In genomic region chr11:46668480-46669085, GRCh38 we compare ENCODE assay signal across 1 cellular context.
TF ChIP-seq lines count a peak whose summit lies in the region.

No MANE protein-coding gene starts in this region.

TF ChIP-seq in HepG2, 621 proteins besides CTCF, POLR2A, EP300 and RAD21:
- TF ChIP-seq FOXK2 (IDR thresholded peaks at IDR 0.05), result no peak
- no peak for TF ChIP-seq U2AF1 (optimal IDR thresholded peaks at IDR 0.05; ENCODE audit: low read depth, low read length)
- TF ChIP-seq, protein P1, sequence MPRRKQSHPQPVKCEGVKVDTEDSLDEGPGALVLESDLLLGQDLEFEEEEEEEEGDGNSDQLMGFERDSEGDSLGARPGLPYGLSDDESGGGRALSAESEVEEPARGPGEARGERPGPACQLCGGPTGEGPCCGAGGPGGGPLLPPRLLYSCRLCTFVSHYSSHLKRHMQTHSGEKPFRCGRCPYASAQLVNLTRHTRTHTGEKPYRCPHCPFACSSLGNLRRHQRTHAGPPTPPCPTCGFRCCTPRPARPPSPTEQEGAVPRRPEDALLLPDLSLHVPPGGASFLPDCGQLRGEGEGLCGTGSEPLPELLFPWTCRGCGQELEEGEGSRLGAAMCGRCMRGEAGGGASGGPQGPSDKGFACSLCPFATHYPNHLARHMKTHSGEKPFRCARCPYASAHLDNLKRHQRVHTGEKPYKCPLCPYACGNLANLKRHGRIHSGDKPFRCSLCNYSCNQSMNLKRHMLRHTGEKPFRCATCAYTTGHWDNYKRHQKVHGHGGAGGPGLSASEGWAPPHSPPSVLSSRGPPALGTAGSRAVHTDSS (CRISPR knock-in tag; conservative IDR thresholded peaks at IDR 0.05), result no peak
- TF ChIP-seq ZZZ3 (CRISPR knock-in tag; IDR thresholded peaks at IDR 0.05; ENCODE audit: borderline replicate concordance), result no peak
- no peak for TF ChIP-seq ZEB1 (IDR thresholded peaks at IDR 0.05; ENCODE audit: insufficient replicate concordance, low read depth)
- TF ChIP-seq FOXJ3 (CRISPR knock-in tag; IDR thresholded peaks at IDR 0.05; ENCODE audit: borderline replicate concordance), result no peak
- no peak for TF ChIP-seq SAFB2 (CRISPR knock-in tag; IDR thresholded peaks at IDR 0.05; ENCODE audit: borderline replicate concordance, low read depth)
- TF ChIP-seq RFX5 (IDR thresholded peaks at IDR 0.05; ENCODE audit: low read depth, low read length), result no peak
- no peak for TF ChIP-seq ZNF512B (CRISPR knock-in tag; IDR thresholded peaks at IDR 0.05; ENCODE audit: borderline replicate concordance)
- TF ChIP-seq WIZ (CRISPR knock-in tag; IDR thresholded peaks at IDR 0.05), result no peak
- no peak for TF ChIP-seq USF2 (IDR thresholded peaks at IDR 0.05; ENCODE audit: low read depth, low read length)
- TF ChIP-seq USF2 (CRISPR knock-in tag; IDR thresholded peaks at IDR 0.05; ENCODE audit: borderline replicate concordance), result no peak
- no peak for TF ChIP-seq TOPORS (CRISPR knock-in tag; IDR thresholded peaks at IDR 0.05)
- no peak for TF ChIP-seq KLF15 (CRISPR knock-in tag; IDR thresholded peaks at IDR 0.05; ENCODE audit: borderline replicate concordance)
- TF ChIP-seq, protein P2, sequence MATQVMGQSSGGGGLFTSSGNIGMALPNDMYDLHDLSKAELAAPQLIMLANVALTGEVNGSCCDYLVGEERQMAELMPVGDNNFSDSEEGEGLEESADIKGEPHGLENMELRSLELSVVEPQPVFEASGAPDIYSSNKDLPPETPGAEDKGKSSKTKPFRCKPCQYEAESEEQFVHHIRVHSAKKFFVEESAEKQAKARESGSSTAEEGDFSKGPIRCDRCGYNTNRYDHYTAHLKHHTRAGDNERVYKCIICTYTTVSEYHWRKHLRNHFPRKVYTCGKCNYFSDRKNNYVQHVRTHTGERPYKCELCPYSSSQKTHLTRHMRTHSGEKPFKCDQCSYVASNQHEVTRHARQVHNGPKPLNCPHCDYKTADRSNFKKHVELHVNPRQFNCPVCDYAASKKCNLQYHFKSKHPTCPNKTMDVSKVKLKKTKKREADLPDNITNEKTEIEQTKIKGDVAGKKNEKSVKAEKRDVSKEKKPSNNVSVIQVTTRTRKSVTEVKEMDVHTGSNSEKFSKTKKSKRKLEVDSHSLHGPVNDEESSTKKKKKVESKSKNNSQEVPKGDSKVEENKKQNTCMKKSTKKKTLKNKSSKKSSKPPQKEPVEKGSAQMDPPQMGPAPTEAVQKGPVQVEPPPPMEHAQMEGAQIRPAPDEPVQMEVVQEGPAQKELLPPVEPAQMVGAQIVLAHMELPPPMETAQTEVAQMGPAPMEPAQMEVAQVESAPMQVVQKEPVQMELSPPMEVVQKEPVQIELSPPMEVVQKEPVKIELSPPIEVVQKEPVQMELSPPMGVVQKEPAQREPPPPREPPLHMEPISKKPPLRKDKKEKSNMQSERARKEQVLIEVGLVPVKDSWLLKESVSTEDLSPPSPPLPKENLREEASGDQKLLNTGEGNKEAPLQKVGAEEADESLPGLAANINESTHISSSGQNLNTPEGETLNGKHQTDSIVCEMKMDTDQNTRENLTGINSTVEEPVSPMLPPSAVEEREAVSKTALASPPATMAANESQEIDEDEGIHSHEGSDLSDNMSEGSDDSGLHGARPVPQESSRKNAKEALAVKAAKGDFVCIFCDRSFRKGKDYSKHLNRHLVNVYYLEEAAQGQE (IDR thresholded peaks at IDR 0.05; ENCODE audit: borderline replicate concordance in 1 of 2, low read depth in 1 of 2, low read length in 2 of 2), result no peak
- TF ChIP-seq GFI1 (CRISPR knock-in tag; IDR thresholded peaks at IDR 0.05; ENCODE audit: borderline replicate concordance), result no peak
